ENCODE assay signal across 9 cellular contexts in genomic region chr14:89351958-89352404, GRCh38.
A peak's percentile ranks its signal among the peaks of the same experiment; 100 is the strongest.
DNase-seq lines count a peak whose midpoint lies in the region; ATAC-seq and TF ChIP-seq lines count a peak whose summit lies in the region.
"Had no signal": no experiment of that assay in that cellular context is flagged by ENCODE, and none has a peak within 500 bp of the region (broad histone marks: within the 10 kb centered on the region; RNA-seq: fewer than 3 reads in every experiment).

No MANE protein-coding gene starts in this region.

- no peak for TF ChIP-seq CTCF in chondrocyte (IDR thresholded peaks at IDR 0.05)

- peak overlapping the region; percentile 74 for H3K9ac ChIP-seq in BLaER1

- no peaks in the 10 kb centered on the region for H3K27me3 Mint-ChIP-seq in chondrocyte (ENCODE audit: low read depth)
- H3K27me3 Mint-ChIP-seq in natural killer cell treated with Interleukin-12 subunit alpha and Interleukin-12 subunit beta and Interleukin-15 and Interleukin-18, amount 100 ng/mL, for 72 hours = no peaks in the 10 kb centered on the region

- H3K27ac Mint-ChIP-seq in chondrocyte (ENCODE audit: unreplicated experiment) = peak overlapping the region; percentile 96
- H3K27ac Mint-ChIP-seq in natural killer cell treated with Interleukin-12 subunit alpha and Interleukin-12 subunit beta and Interleukin-15 and Interleukin-18, amount 100 ng/mL, for 72 hours = peak overlapping the region; percentile 95 to 98

- ATAC-seq in HG03432 (IDR thresholded peaks at IDR 0.05; ENCODE audit: unreplicated experiment) (peak; percentile 7), GM18498 (IDR thresholded peaks at IDR 0.05; ENCODE audit: unreplicated experiment) (no peak)
- ATAC-seq in natural killer cell treated with Interleukin-12 subunit alpha and Interleukin-12 subunit beta and Interleukin-15 and Interleukin-18, amount 100 ng/mL, for 72 hours = no peak

- peak overlapping the region; percentile 43 for H3K4me3 Mint-ChIP-seq in chondrocyte (ENCODE audit: unreplicated experiment)
- peak overlapping the region; percentile 85 for H3K4me3 Mint-ChIP-seq in natural killer cell treated with Interleukin-12 subunit alpha and Interleukin-12 subunit beta and Interleukin-15 and Interleukin-18, amount 100 ng/mL, for 72 hours

- peaks cover 54% of the 10 kb centered on the region for H3K4me1 ChIP-seq in BLaER1

- peak overlapping the region; percentile 79 for H3K4me2 ChIP-seq in BLaER1

- H3K27me3 ChIP-seq in BLaER1 = no peaks in the 10 kb centered on the region
- H3K27me3 ChIP-seq: suprapubic skin had no signal

- peaks cover 19% of the 10 kb centered on the region for H3K36me3 Mint-ChIP-seq in chondrocyte (ENCODE audit: low read depth)
- H3K36me3 Mint-ChIP-seq in natural killer cell treated with Interleukin-12 subunit alpha and Interleukin-12 subunit beta and Interleukin-15 and Interleukin-18, amount 100 ng/mL, for 72 hours = peaks cover 8% of the 10 kb centered on the region

- peak overlapping the region; percentile 88 for H3K27ac ChIP-seq in BLaER1
- H3K27ac ChIP-seq: suprapubic skin had no signal

- H4K20me1 ChIP-seq in BLaER1 = no peaks in the 10 kb centered on the region

- no peaks in the 10 kb centered on the region for H3K9me3 Mint-ChIP-seq in chondrocyte (ENCODE audit: low read depth)
- H3K9me3 Mint-ChIP-seq in natural killer cell treated with Interleukin-12 subunit alpha and Interleukin-12 subunit beta and Interleukin-15 and Interleukin-18, amount 100 ng/mL, for 72 hours = no peaks in the 10 kb centered on the region

- peaks cover 25% of the 10 kb centered on the region for H3K9me3 ChIP-seq in BLaER1
- H3K9me3 ChIP-seq: suprapubic skin had no signal

- H3K36me3 ChIP-seq in BLaER1 = peaks cover 50% of the 10 kb centered on the region

- H3K4me3 ChIP-seq in BLaER1 = peak overlapping the region; percentile 52; the same call in 1 of the 2 replicates
- H3K4me3 ChIP-seq: suprapubic skin had no signal

- DNase-seq in chondrocyte (ENCODE audit: low spot score) (no peak), NOMO-1 treated with DMSO at 0.1 percent for 48 hours (lab: John Stamatoyannopoulos, UW; ENCODE audit: unreplicated experiment) (no peak), iPS-NIHi11 (ENCODE audit: low spot score) (no peak), SKM-1 (lab: John Stamatoyannopoulos, UW; ENCODE audit: unreplicated experiment) (no peak)
- DNase-seq in natural killer cell treated with Interleukin-12 subunit alpha and Interleukin-12 subunit beta and Interleukin-15 and Interleukin-18, amount 100 ng/mL, for 72 hours (ENCODE audit: low spot score) = no peak

- peaks cover 42% of the 10 kb centered on the region for H3K4me1 Mint-ChIP-seq in chondrocyte (ENCODE audit: low read depth)
- peaks cover 54 to 59% of the 10 kb centered on the region in 2 donors for H3K4me1 Mint-ChIP-seq in natural killer cell treated with Interleukin-12 subunit alpha and Interleukin-12 subunit beta and Interleukin-15 and Interleukin-18, amount 100 ng/mL, for 72 hours (ENCODE audit: low read depth in 2 of 2)
